ENCODE assay signal across 1 cellular context in genomic region chrX:16788477-16788876, GRCh38.
TF ChIP-seq lines count a peak whose summit lies in the region.

No MANE protein-coding gene starts in this region.

TF ChIP-seq in K562, 482 proteins besides CTCF, POLR2A, EP300 and RAD21:
- TF ChIP-seq SRSF9 (IDR thresholded peaks at IDR 0.05; ENCODE audit: borderline replicate concordance, low read depth, low read length): no peak
- TF ChIP-seq ATF3 (IDR thresholded peaks at IDR 0.05): peak; percentile 77
- TF ChIP-seq ATF3 (CRISPR knock-in tag; conservative IDR thresholded peaks at IDR 0.05): no peak
- TF ChIP-seq MITF (IDR thresholded peaks at IDR 0.05): no peak
- 0 out of 2 replicates have a peak, but pooled peaks have one; percentile 27 for TF ChIP-seq ZNF384 (IDR thresholded peaks at IDR 0.05; ENCODE audit: low read depth, low read length)
- TF ChIP-seq MYC (IDR thresholded peaks at IDR 0.05; ENCODE audit: low read depth, low read length): peak; percentile 33; the same call in 1 of the 2 replicates
- no peak for TF ChIP-seq MYC (CRISPR knock-in tag; IDR thresholded peaks at IDR 0.05; ENCODE audit: borderline replicate concordance, low read depth)
- TF ChIP-seq CEBPB (tag; IDR thresholded peaks at IDR 0.05): 0 out of 2 replicates have a peak, but pooled peaks have one; percentile 26
- peak; percentile 76 for TF ChIP-seq CEBPG (CRISPR knock-in tag; IDR thresholded peaks at IDR 0.05)
- TF ChIP-seq CEBPG (tag; conservative IDR thresholded peaks at IDR 0.05 in 1 of 2, IDR thresholded peaks at IDR 0.05 in 1 of 2): 0 out of 4 replicates have a peak, but pooled peaks of 1 of the 2 experiments have one; percentile 41
- peak; percentile 30; the same call in 1 of the 2 replicates for TF ChIP-seq EP400 (IDR thresholded peaks at IDR 0.05)
- TF ChIP-seq SMAD1 (IDR thresholded peaks at IDR 0.05; ENCODE audit: low read depth, low read length, partially characterized antibody): no peak
